14 cellular contexts compared by ENCODE assay signal in genomic region chr12:33988888-33989287, GRCh38.
"Had no signal": no experiment of that assay in that cellular context is flagged by ENCODE, and none has a peak within 500 bp of the region (broad histone marks: within the 10 kb centered on the region; RNA-seq: fewer than 3 reads in every experiment).

No MANE protein-coding gene starts in this region.

- H3K27me3 ChIP-seq: gastrocnemius medialis, neutrophil, right atrium auricular region, stomach had no signal

- H3K4me1 Mint-ChIP-seq: brain had no signal

- H3K4me3 ChIP-seq: gastrocnemius medialis, right atrium auricular region, stomach had no signal

- ATAC-seq: gastrocnemius medialis had no signal

- H3K9me3 ChIP-seq: gastrocnemius medialis, neutrophil, right atrium auricular region, stomach had no signal

- H3K4me3 Mint-ChIP-seq: activated naive CD8-positive, alpha-beta T cell; brain; mesothelial cell of epicardium had no signal

- H3K27ac Mint-ChIP-seq: activated naive CD8-positive, alpha-beta T cell; mesothelial cell of epicardium had no signal

- H3K36me3 ChIP-seq: gastrocnemius medialis, neutrophil, right atrium auricular region, stomach had no signal

- H3K27ac ChIP-seq: gastrocnemius medialis, neutrophil, right atrium auricular region, stomach had no signal

- H3K36me3 Mint-ChIP-seq: activated naive CD8-positive, alpha-beta T cell; brain; mesothelial cell of epicardium had no signal

- H3K9me3 Mint-ChIP-seq: brain, mesothelial cell of epicardium had no signal

- DNase-seq: activated CD4-positive, alpha-beta T cell treated with anti-CD3 and anti-CD28 coated beads, Interleukin-2, amount 50 U/mL, for 4 hours; activated CD4-positive, CD25-positive, alpha-beta regulatory T cell treated with anti-CD3 and anti-CD28 coated beads, Interleukin-2, amount 50 U/mL, for 72 hours; activated effector memory CD4-positive, alpha-beta T cell treated with Interleukin-2 at 50 U/mL for 16 hours; activated T-cell treated with anti-CD3 and anti-CD28 coated beads, Interleukin-2, amount 50 U/mL, for 1 hour; amygdala; gastrocnemius medialis; kidney; small intestine; stomach had no signal
